Comparison of ENCODE assay signal across 27 cellular contexts in the genomic region with DNA sequence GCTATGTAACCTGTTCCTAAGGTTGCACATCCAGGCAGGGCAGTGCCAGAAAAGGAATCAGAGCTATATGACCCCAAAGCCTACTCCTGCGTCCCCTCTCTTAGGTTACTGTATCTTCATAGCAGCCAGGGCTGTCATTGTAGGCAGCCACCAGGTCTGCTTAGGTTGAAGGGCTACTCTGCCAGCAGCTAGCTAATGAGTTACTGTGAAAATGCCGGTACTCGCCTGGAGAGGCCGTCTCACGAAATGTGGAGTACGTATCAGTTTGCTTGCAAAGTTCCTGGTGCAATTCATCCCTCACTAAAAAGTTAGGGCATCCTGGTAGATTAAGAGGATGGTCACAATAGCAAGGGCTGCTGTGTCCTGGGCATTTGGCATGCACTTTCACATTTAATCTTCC. TPM values are rescaled to one million over a fixed set of nuclear protein-coding genes. Genes with fewer than 3 reads are reported as not detected.
"Had no signal": no experiment of that assay in that cellular context is flagged by ENCODE, and none has a peak within 500 bp of the region (broad histone marks: within the 10 kb centered on the region; RNA-seq: fewer than 3 reads in every experiment).

No MANE protein-coding gene starts in this region.

- ATAC-seq: activated CD8-positive, alpha-beta memory T cell treated with anti-CD3 and anti-CD28 coated beads, Interleukin-2, amount 10 ng/mL, durations not matched to agents 7 days and 5 days; Panc1; Right ventricle myocardium inferior; T-helper 17 cell had no signal

- H3K9me3 Mint-ChIP-seq: activated B cell treated with CpG ODN at 0.5 μM for 24 hours; activated CD4-positive, alpha-beta T cell treated with anti-CD3 and anti-CD28 coated beads, Interleukin-2, amount 10 ng/mL, durations not matched to agents 24 days and 14 days; activated naive CD4-positive, alpha-beta T cell treated with anti-CD3 and anti-CD28 coated beads, Interleukin-2, amount 50 U/mL, for 24 hours; activated T-cell treated with anti-CD3 and anti-CD28 coated beads, Interleukin-2, amount 50 U/mL, for 24 hours; activated T-helper 1 cell treated with anti-CD3 and anti-CD28 coated beads, Interleukin-12 subunit alpha, Interleukin-12 subunit beta, Interleukin-2, Interleukin-4 antibody, amounts not matched to agents 30 ng/mL and 10 ng/mL and 1 ng/mL, durations not matched to agents 14 hours and 24 hours and 36 hours had no signal

- H3K9me3 ChIP-seq: breast epithelium, SJCRH30 had no signal

- DNase-seq: activated B cell treated with CpG ODN at 0.5 μM for 24 hours; activated CD4-positive, alpha-beta T cell treated with anti-CD3 and anti-CD28 coated beads for 1 hour; activated CD4-positive, alpha-beta T cell treated with anti-CD3 and anti-CD28 coated beads, Interleukin-2, amount 10 ng/mL, durations not matched to agents 24 days and 14 days; activated CD4-positive, alpha-beta T cell treated with anti-CD3 and anti-CD28 coated beads, Interleukin-2, amount 50 U/mL, for 48 hours; activated CD8-positive, alpha-beta memory T cell treated with anti-CD3 and anti-CD28 coated beads, Interleukin-2, amount 10 ng/mL, durations not matched to agents 7 days and 5 days; activated effector memory CD4-positive, alpha-beta T cell treated with Interleukin-2 at 50 U/mL for 16 hours; activated naive CD4-positive, alpha-beta T cell; activated T-cell treated with anti-CD3 and anti-CD28 coated beads, Interleukin-2, amount 50 U/mL, for 24 hours; aorta; KG1; NCI-H1048; NCI-H1930; NCI-H510A; NCI-H526 treated with DMSO at 0.1 percent for 48 hours; NK-92 treated with Interleukin-12 subunit alpha and Interleukin-12 subunit beta, amount 100 ng/mL, for 24 hours; OCI-M1; RPMI8226; SJCRH30; T-helper 17 cell; T-helper 9 cell had no signal

- H3K36me3 Mint-ChIP-seq: activated CD8-positive, alpha-beta memory T cell treated with anti-CD3 and anti-CD28 coated beads, Interleukin-2, amount 10 ng/mL, durations not matched to agents 7 days and 5 days; activated naive CD4-positive, alpha-beta T cell treated with anti-CD3 and anti-CD28 coated beads, Interleukin-2, amount 50 U/mL, for 24 hours had no signal

- H3K4me3 Mint-ChIP-seq: activated B cell treated with CpG ODN at 0.5 μM for 24 hours; activated CD4-positive, alpha-beta T cell treated with anti-CD3 and anti-CD28 coated beads, Interleukin-2, amount 10 ng/mL, durations not matched to agents 24 days and 14 days; activated CD8-positive, alpha-beta memory T cell treated with anti-CD3 and anti-CD28 coated beads, Interleukin-2, amount 10 ng/mL, durations not matched to agents 7 days and 5 days; activated naive CD4-positive, alpha-beta T cell treated with anti-CD3 and anti-CD28 coated beads, Interleukin-2, amount 50 U/mL, for 24 hours; activated T-cell treated with anti-CD3 and anti-CD28 coated beads, Interleukin-2, amount 50 U/mL, for 24 hours; activated T-helper 1 cell treated with anti-CD3 and anti-CD28 coated beads, Interleukin-12 subunit alpha, Interleukin-12 subunit beta, Interleukin-2, Interleukin-4 antibody, amounts not matched to agents 30 ng/mL and 10 ng/mL and 1 ng/mL, durations not matched to agents 14 hours and 24 hours and 36 hours; T-helper 17 cell had no signal

- H3K4me3 ChIP-seq: breast epithelium, SJCRH30 had no signal

- H3K27ac Mint-ChIP-seq: activated B cell treated with CpG ODN at 0.5 μM for 24 hours; activated CD4-positive, alpha-beta T cell treated with anti-CD3 and anti-CD28 coated beads, Interleukin-2, amount 10 ng/mL, durations not matched to agents 24 days and 14 days; activated CD8-positive, alpha-beta memory T cell treated with anti-CD3 and anti-CD28 coated beads, Interleukin-2, amount 10 ng/mL, durations not matched to agents 7 days and 5 days; activated naive CD4-positive, alpha-beta T cell treated with anti-CD3 and anti-CD28 coated beads, Interleukin-2, amount 50 U/mL, for 24 hours; activated T-cell treated with anti-CD3 and anti-CD28 coated beads, Interleukin-2, amount 50 U/mL, for 24 hours; activated T-helper 1 cell treated with anti-CD3 and anti-CD28 coated beads, Interleukin-12 subunit alpha, Interleukin-12 subunit beta, Interleukin-2, Interleukin-4 antibody, amounts not matched to agents 30 ng/mL and 10 ng/mL and 1 ng/mL, durations not matched to agents 14 hours and 24 hours and 36 hours; T-helper 17 cell had no signal

- H3K4me1 Mint-ChIP-seq: activated B cell treated with CpG ODN at 0.5 μM for 24 hours; activated CD4-positive, alpha-beta T cell treated with anti-CD3 and anti-CD28 coated beads, Interleukin-2, amount 10 ng/mL, durations not matched to agents 24 days and 14 days; activated CD8-positive, alpha-beta memory T cell treated with anti-CD3 and anti-CD28 coated beads, Interleukin-2, amount 10 ng/mL, durations not matched to agents 7 days and 5 days; activated naive CD4-positive, alpha-beta T cell treated with anti-CD3 and anti-CD28 coated beads, Interleukin-2, amount 50 U/mL, for 24 hours; T-helper 17 cell had no signal

- H3K36me3 ChIP-seq: breast epithelium, SJCRH30 had no signal

- H3K27ac ChIP-seq: breast epithelium, SJCRH30 had no signal

RNA-seq across cellular contexts. Expression of a gene that starts 50.9 kb away (rescaled TPM):
- total RNA-seq: activated B cell treated with CpG ODN at 0.5 μM for 24 hours; activated CD4-positive, alpha-beta T cell treated with anti-CD3 and anti-CD28 coated beads, Interleukin-2, amount 10 ng/mL, durations not matched to agents 24 days and 14 days; activated CD8-positive, alpha-beta memory T cell treated with anti-CD3 and anti-CD28 coated beads, Interleukin-2, amount 10 ng/mL, durations not matched to agents 7 days and 5 days; activated T-helper 1 cell treated with anti-CD3 and anti-CD28 coated beads, Interleukin-12 subunit alpha, Interleukin-12 subunit beta, Interleukin-2, Interleukin-4 antibody, amounts not matched to agents 30 ng/mL and 10 ng/mL and 1 ng/mL, durations not matched to agents 14 hours and 24 hours and 36 hours; LHCN-M2; M059J; SJCRH30 had no signal
